ENCODE assay signal across 1 cellular context in genomic region chr19:4575267-4575793, GRCh38.
TF ChIP-seq lines count a peak whose summit lies in the region.

No MANE protein-coding gene starts in this region.

TF ChIP-seq in GM12878, 131 proteins besides CTCF, POLR2A, EP300 and RAD21:
- TF ChIP-seq, protein P1, sequence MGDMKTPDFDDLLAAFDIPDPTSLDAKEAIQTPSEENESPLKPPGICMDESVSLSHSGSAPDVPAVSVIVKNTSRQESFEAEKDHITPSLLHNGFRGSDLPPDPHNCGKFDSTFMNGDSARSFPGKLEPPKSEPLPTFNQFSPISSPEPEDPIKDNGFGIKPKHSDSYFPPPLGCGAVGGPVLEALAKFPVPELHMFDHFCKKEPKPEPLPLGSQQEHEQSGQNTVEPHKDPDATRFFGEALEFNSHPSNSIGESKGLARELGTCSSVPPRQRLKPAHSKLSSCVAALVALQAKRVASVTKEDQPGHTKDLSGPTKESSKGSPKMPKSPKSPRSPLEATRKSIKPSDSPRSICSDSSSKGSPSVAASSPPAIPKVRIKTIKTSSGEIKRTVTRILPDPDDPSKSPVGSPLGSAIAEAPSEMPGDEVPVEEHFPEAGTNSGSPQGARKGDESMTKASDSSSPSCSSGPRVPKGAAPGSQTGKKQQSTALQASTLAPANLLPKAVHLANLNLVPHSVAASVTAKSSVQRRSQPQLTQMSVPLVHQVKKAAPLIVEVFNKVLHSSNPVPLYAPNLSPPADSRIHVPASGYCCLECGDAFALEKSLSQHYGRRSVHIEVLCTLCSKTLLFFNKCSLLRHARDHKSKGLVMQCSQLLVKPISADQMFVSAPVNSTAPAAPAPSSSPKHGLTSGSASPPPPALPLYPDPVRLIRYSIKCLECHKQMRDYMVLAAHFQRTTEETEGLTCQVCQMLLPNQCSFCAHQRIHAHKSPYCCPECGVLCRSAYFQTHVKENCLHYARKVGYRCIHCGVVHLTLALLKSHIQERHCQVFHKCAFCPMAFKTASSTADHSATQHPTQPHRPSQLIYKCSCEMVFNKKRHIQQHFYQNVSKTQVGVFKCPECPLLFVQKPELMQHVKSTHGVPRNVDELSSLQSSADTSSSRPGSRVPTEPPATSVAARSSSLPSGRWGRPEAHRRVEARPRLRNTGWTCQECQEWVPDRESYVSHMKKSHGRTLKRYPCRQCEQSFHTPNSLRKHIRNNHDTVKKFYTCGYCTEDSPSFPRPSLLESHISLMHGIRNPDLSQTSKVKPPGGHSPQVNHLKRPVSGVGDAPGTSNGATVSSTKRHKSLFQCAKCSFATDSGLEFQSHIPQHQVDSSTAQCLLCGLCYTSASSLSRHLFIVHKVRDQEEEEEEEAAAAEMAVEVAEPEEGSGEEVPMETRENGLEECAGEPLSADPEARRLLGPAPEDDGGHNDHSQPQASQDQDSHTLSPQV (IDR thresholded peaks at IDR 0.05): no peak
- TF ChIP-seq NR2F1 (conservative IDR thresholded peaks at IDR 0.05): peak; percentile 34; the same call in 1 of the 2 replicates
